Comparison of ENCODE assay signal across 19 cellular contexts in genomic region chr5:147750065-147750464, GRCh38. TPM values are rescaled to one million over a fixed set of nuclear protein-coding genes. Genes with fewer than 3 reads are reported as not detected.
DNase-seq lines count a peak whose midpoint lies in the region; ATAC-seq, FAIRE-seq and TF ChIP-seq lines count a peak whose summit lies in the region.
"Had no signal": no experiment of that assay in that cellular context is flagged by ENCODE, and none has a peak within 500 bp of the region (broad histone marks: within the 10 kb centered on the region; RNA-seq: fewer than 3 reads in every experiment).

No MANE protein-coding gene starts in this region.

- FAIRE-seq in H1 (lab: Jason Lieb, UNC), result peak; percentile 93
- FAIRE-seq: GM12892 had no signal

- no peak overlapping the region for H3K18ac ChIP-seq in H1 (ENCODE audit: extremely low read depth, low read length)

- H2BK15ac ChIP-seq in H1 (ENCODE audit: low read length), result no peak overlapping the region

- no peak overlapping the region for H2AFZ ChIP-seq in H1 (ENCODE audit: low read length)

- no peak overlapping the region for H2BK20ac ChIP-seq in H1 (ENCODE audit: low read length)

- H3K9ac ChIP-seq in H1 (replicated peaks in 1 of 4; ENCODE audit: extremely low read depth in 1 of 4, low read depth in 3 of 4, low read length in 3 of 4), result no peak overlapping the region
- H3K9ac ChIP-seq: KMS-11 had no signal

- H3K27me3 ChIP-seq in H1 (replicated peaks in 1 of 4; ENCODE audit: control insufficient read depth in 3 of 4, extremely low read depth in 1 of 4, insufficient read depth in 3 of 4, low read length in 3 of 4) (no peaks in the 10 kb centered on the region), ascending aorta (no peaks in the 10 kb centered on the region)
- H3K27me3 ChIP-seq: testis had no signal

- POLR2A ChIA-PET in H1 (lab: Charles Lee; ENCODE audit: partially characterized antibody), result interaction anchor here (0.7 to 1.6 kb wide), 5 partner anchors 11 to 32 kb away, joined by 3 to 4 read pairs (median 3); no protein-coding TSS in a partner anchor

- ATAC-seq in natural killer cell (peak in 1 of 3 donors; percentile 45), HG02840 (IDR thresholded peaks at IDR 0.05; ENCODE audit: low FRiP score, unreplicated experiment) (no peak)
- ATAC-seq in natural killer cell treated with Interleukin-12 subunit alpha and Interleukin-12 subunit beta and Interleukin-15 and Interleukin-18, amount 100 ng/mL, for 72 hours, result no peak
- ATAC-seq: esophagus mucosa, left ventricle myocardium superior, T-cell had no signal

- H2BK5ac ChIP-seq in H1 (ENCODE audit: low read depth, low read length), result no peak overlapping the region

- H3K4me3 ChIP-seq in H1 (ENCODE audit: extremely low read depth in 1 of 4, insufficient read depth in 2 of 4, low read depth in 3 of 4, low read length in 4 of 4), result peak overlapping the region in 1 of 4 experiments; percentile 11; a peak in 1 of 8 replicates
- no peak overlapping the region for H3K4me3 ChIP-seq in ascending aorta
- H3K4me3 ChIP-seq: testis had no signal

- H3K4ac ChIP-seq in H1 (replicated peaks; ENCODE audit: insufficient read length, low read depth, low read length), result no peak overlapping the region

- H4K91ac ChIP-seq in H1 (replicated peaks; ENCODE audit: insufficient read length, low read length), result no peak overlapping the region

- TF ChIP-seq EP300 in H1 (IDR thresholded peaks at IDR 0.05; ENCODE audit: borderline replicate concordance in 1 of 2, low read depth in 2 of 2, low read length in 2 of 2), result no peak

- H3K36me3 Mint-ChIP-seq in natural killer cell, result no peaks in the 10 kb centered on the region
- H3K36me3 Mint-ChIP-seq in natural killer cell treated with Interleukin-12 subunit alpha and Interleukin-12 subunit beta and Interleukin-15 and Interleukin-18, amount 100 ng/mL, for 72 hours, result no peaks in the 10 kb centered on the region
- H3K36me3 Mint-ChIP-seq: CD4-positive, CD25-positive, alpha-beta regulatory T cell had no signal

- H3K4me3 Mint-ChIP-seq in natural killer cell, result no peak overlapping the region
- no peak overlapping the region for H3K4me3 Mint-ChIP-seq in natural killer cell treated with Interleukin-12 subunit alpha and Interleukin-12 subunit beta and Interleukin-15 and Interleukin-18, amount 100 ng/mL, for 72 hours
- H3K4me3 Mint-ChIP-seq: CD4-positive, CD25-positive, alpha-beta regulatory T cell; T-cell had no signal

- no peaks in the 10 kb centered on the region; the same call in 1 of the 2 replicates for H3K79me1 ChIP-seq in H1 (ENCODE audit: low read depth, low read length)

- peaks cover 48 to 49% of the 10 kb centered on the region in 2 donors for H3K4me1 Mint-ChIP-seq in natural killer cell
- H3K4me1 Mint-ChIP-seq in natural killer cell treated with Interleukin-12 subunit alpha and Interleukin-12 subunit beta and Interleukin-15 and Interleukin-18, amount 100 ng/mL, for 72 hours (ENCODE audit: low read depth in 2 of 2), result peaks cover 24 to 35% of the 10 kb centered on the region in 2 donors
- H3K4me1 Mint-ChIP-seq: T-cell had no signal

- H3K4me1 ChIP-seq in H1 (replicated peaks in 1 of 4; ENCODE audit: control insufficient read depth in 3 of 4, insufficient read depth in 4 of 4, low read length in 3 of 4) (peaks cover 8 to 29% (median 14%) of the 10 kb centered on the region in 4 experiments), ascending aorta (no peaks in the 10 kb centered on the region)
- H3K4me1 ChIP-seq: testis had no signal

- H3K9me3 ChIP-seq in H1 (ENCODE audit: insufficient read depth in 2 of 2, low read depth in 1 of 2, low read length in 1 of 2), result no peaks in the 10 kb centered on the region
- no peaks in the 10 kb centered on the region for H3K9me3 ChIP-seq in ascending aorta
- H3K9me3 ChIP-seq: testis had no signal

- intact Hi-C loops in natural killer cell (cut with micrococcal nuclease), result no loop called here
- intact Hi-C loops in ascending aorta (cut with DNase I), result no loop called here

- no peak overlapping the region for H3K56ac ChIP-seq in H1 (replicated peaks; ENCODE audit: insufficient read length, low read depth, low read length)

- CTCF ChIA-PET in H1 (lab: Charles Lee; ENCODE audit: partially characterized antibody), result interaction anchor here (1.7 to 2.2 kb wide), 2 partner anchors 9 to 73 kb away, joined by 9 to 10 read pairs; no protein-coding TSS in a partner anchor

- no peak overlapping the region for H2BK120ac ChIP-seq in H1 (replicated peaks; ENCODE audit: low read depth, low read length)

- no peak overlapping the region for H4K5ac ChIP-seq in H1 (ENCODE audit: insufficient read length, low read depth, low read length)

- H3K36me3 ChIP-seq in H1 (ENCODE audit: control insufficient read depth in 2 of 4, insufficient read depth in 4 of 4, low read length in 3 of 4) (no peaks in the 10 kb centered on the region), ascending aorta (no peaks in the 10 kb centered on the region)

- peaks cover 0 to 6% of the 10 kb centered on the region in 2 experiments for H4K20me1 ChIP-seq in H1 (replicated peaks in 1 of 2; ENCODE audit: control insufficient read depth in 1 of 2, insufficient read depth in 2 of 2, low read length in 2 of 2)

- H3K23ac ChIP-seq in H1 (ENCODE audit: insufficient read length), result no peak overlapping the region

- DNase-seq in natural killer cell, result no peak
- DNase-seq in natural killer cell treated with Interleukin-12 subunit alpha and Interleukin-12 subunit beta and Interleukin-15 and Interleukin-18, amount 100 ng/mL, for 72 hours (ENCODE audit: low spot score), result no peak
- peak; percentile 79 for DNase-seq in NCI-H2107 treated with DMSO at 0.1 percent for 48 hours (lab: John Stamatoyannopoulos, UW; ENCODE audit: unreplicated experiment)
- DNase-seq in H1 (ENCODE audit: low read depth in 1 of 2, low spot score in 2 of 2), result peak in 1 of 2 experiments; percentile 10
- DNase-seq in substantia nigra (lab: John Stamatoyannopoulos, UW), result no peak
- DNase-seq in ascending aorta (ENCODE audit: low spot score in 2 of 2), result no peak
- no peak for DNase-seq in NOMO-1 treated with DMSO at 0.1 percent for 48 hours (lab: John Stamatoyannopoulos, UW; ENCODE audit: unreplicated experiment)
- DNase-seq: activated T-cell treated with anti-CD3 and anti-CD28 coated beads for 4 hours; amniotic stem cell; CD4-positive, CD25-positive, alpha-beta regulatory T cell; HCEC 1CT; left ventricle myocardium superior; NCI-H446 treated with DMSO at 0.1 percent for 48 hours; T-cell; testis had no signal

- no peaks in the 10 kb centered on the region for H3K9me3 Mint-ChIP-seq in natural killer cell
- no peaks in the 10 kb centered on the region for H3K9me3 Mint-ChIP-seq in natural killer cell treated with Interleukin-12 subunit alpha and Interleukin-12 subunit beta and Interleukin-15 and Interleukin-18, amount 100 ng/mL, for 72 hours
- H3K9me3 Mint-ChIP-seq: T-cell had no signal

- H2AK5ac ChIP-seq in H1 (ENCODE audit: low read depth, low read length), result no peak overlapping the region

- no peaks in the 10 kb centered on the region for H3K27me3 Mint-ChIP-seq in natural killer cell (ENCODE audit: low read depth in 2 of 2)
- H3K27me3 Mint-ChIP-seq in natural killer cell treated with Interleukin-12 subunit alpha and Interleukin-12 subunit beta and Interleukin-15 and Interleukin-18, amount 100 ng/mL, for 72 hours, result no peaks in the 10 kb centered on the region
- H3K27me3 Mint-ChIP-seq: CD4-positive, CD25-positive, alpha-beta regulatory T cell; T-cell had no signal

- TF ChIP-seq RAD21 in H1 (IDR thresholded peaks at IDR 0.05 in 1 of 2, conservative IDR thresholded peaks at IDR 0.05 in 1 of 2; ENCODE audit: low read depth in 2 of 2, low read length in 2 of 2), result no peak

- no peak overlapping the region for H3K4me2 ChIP-seq in H1 (ENCODE audit: insufficient read depth in 1 of 2, low read depth in 2 of 2, low read length in 2 of 2)
- H3K4me2 ChIP-seq: KMS-11 had no signal

- H3K27ac ChIP-seq in H1 (ENCODE audit: low read depth, low read length), result no peak overlapping the region
- no peak overlapping the region for H3K27ac ChIP-seq in substantia nigra (ENCODE audit: low read depth, low read length, poor library complexity, severe bottlenecking)
- H3K27ac ChIP-seq in ascending aorta, result no peak overlapping the region
- H3K27ac ChIP-seq: KMS-11, testis had no signal

- 61% methylated on average over 4 of the region's 4 CpGs; no CpG with 5 or more reads in 1 of the 2 experiments for WGBS in H1 (ENCODE audit: extremely low coverage in 1 of 2, insufficient coverage in 1 of 2, insufficient read length in 1 of 2, insufficient replicate concordance in 2 of 2, low coverage in 1 of 2, low lambda C conversion rate in 2 of 2, missing lambda C conversion rate in 1 of 2), 2 experiments

- no peaks in the 10 kb centered on the region for H3K23me2 ChIP-seq in H1 (ENCODE audit: low read depth, low read length)

- no peak overlapping the region for H3K14ac ChIP-seq in H1 (ENCODE audit: insufficient read length)

- peak overlapping the region; percentile 4 to 29 for H3K27ac Mint-ChIP-seq in natural killer cell
- peak overlapping the region in 1 of 2 donors; percentile 77 for H3K27ac Mint-ChIP-seq in natural killer cell treated with Interleukin-12 subunit alpha and Interleukin-12 subunit beta and Interleukin-15 and Interleukin-18, amount 100 ng/mL, for 72 hours
- H3K27ac Mint-ChIP-seq: CD4-positive, CD25-positive, alpha-beta regulatory T cell; T-cell had no signal

- H2BK12ac ChIP-seq in H1 (ENCODE audit: low read depth, low read length), result no peak overlapping the region

- TF ChIP-seq CTCF in natural killer cell (IDR thresholded peaks at IDR 0.05) (no peak), H1 (IDR thresholded peaks at IDR 0.05; ENCODE audit: control extremely low read depth in 1 of 3, insufficient read depth in 1 of 3, low read depth in 1 of 3, low read length in 3 of 3) (no peak), ascending aorta (IDR thresholded peaks at IDR 0.05) (no peak)

- no peak overlapping the region for H4K8ac ChIP-seq in H1 (ENCODE audit: extremely low read depth, insufficient read depth, low read length)

- H3K79me2 ChIP-seq in H1 (ENCODE audit: control insufficient read depth in 1 of 2, insufficient read depth in 2 of 2, low read length in 2 of 2), result peaks cover 0 to 18% of the 10 kb centered on the region in 2 experiments; a peak in 2 of 4 replicates

- TF ChIP-seq POLR2A in H1 (IDR thresholded peaks at IDR 0.05; ENCODE audit: control extremely low read depth in 1 of 2, low read depth in 2 of 2, low read length in 2 of 2), result no peak

RNA-seq across cellular contexts. Expression of gene JAKMIP2, which starts 32.5 kb away (rescaled TPM):
- total RNA-seq in natural killer cell (10 to 100 TPM; 12.2 to 16.1 (median 14.9) TPM), ascending aorta (not detected)
- total RNA-seq in natural killer cell treated with Interleukin-12 subunit alpha and Interleukin-12 subunit beta and Interleukin-15 and Interleukin-18, amount 100 ng/mL, for 72 hours, result 1 to 10 TPM; 5.5 to 6.8 TPM
- total RNA-seq in H1 (2021; fragmentation: NEBNext Ultra II Directional; extraction: Animal tissue kit (Norgen Biotek cat#: 25700)), result 13.4 and 13.6 TPM in 2 replicates
- 2.4 and 3.2 TPM in 2 replicates for polyA plus RNA-seq in H1 (2011; rRNA removed)
- polyA plus RNA-seq in H1 (2011; cell fraction: cytosol; rRNA removed), result 4.9 TPM
- 22.7 TPM for polyA plus RNA-seq in H1 (2011; cell fraction: nucleus; rRNA removed)
- 7.6 to 10.9 TPM (median 10.5 TPM) in 4 replicates for polyA plus RNA-seq in H1 (2012, experiment 1 of 2)
- polyA plus RNA-seq in H1 (2012, experiment 2 of 2), result 0.52 TPM
- polyA plus RNA-seq in H1 (2013, experiment 1 of 2), result 13.6 TPM
- polyA plus RNA-seq in H1 (2013, experiment 2 of 2), result 13.7 TPM
- 15.7 and 26.1 TPM in 2 replicates for polyA minus RNA-seq in H1 (2011; rRNA and poly(A)+ RNA removed)
- 8.4 TPM for polyA minus RNA-seq in H1 (2011; cell fraction: cytosol; rRNA and poly(A)+ RNA removed)
- 41.8 TPM for polyA minus RNA-seq in H1 (2011; cell fraction: nucleus; rRNA and poly(A)+ RNA removed)
